ENCODE assay signal across 8 cellular contexts in the genomic region with DNA sequence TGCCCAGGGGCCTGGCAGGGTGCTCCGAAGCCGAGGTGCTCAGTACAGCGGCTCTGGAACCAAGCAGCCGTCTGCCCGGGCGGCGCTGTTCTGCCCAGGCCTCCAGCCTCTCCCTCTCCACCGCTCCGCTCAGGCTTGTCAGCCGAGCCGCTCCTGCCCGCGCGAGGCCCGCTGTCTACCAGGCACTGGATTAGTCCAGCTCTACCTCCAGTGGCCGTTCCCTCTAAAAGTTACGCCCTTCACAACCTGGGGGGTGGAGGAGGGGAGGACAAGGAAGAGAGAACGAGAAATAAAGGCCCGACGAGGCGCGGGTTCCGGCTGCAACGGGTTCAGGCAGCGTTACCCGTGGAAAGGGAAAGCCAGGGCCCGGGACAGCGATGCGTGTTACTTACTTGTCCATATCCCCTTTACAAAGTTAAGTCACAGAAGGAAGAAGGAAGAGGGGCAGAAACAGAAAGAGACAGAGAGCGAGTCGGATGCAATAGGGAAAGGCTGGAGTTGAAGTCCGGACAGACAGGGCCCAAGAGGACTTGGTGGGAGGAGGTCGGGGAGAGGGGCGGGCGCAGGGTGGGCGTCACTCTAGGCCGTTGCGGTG. TPM values are rescaled to one million over a fixed set of nuclear protein-coding genes. Genes with fewer than 3 reads are reported as not detected.
DNase-seq lines count a peak whose midpoint lies in the region; ATAC-seq and TF ChIP-seq lines count a peak whose summit lies in the region.

No MANE protein-coding gene starts in this region.

- DNase-seq in A673 (ENCODE audit: low spot score) (peak; percentile 31), adipocyte (ENCODE audit: low read depth) (peak; percentile 48), left colon (peak in 1 of 2 donors; percentile 41), vagina (ENCODE audit: extremely low spot score in 2 of 2) (no peak), HPDE6-E6E7 (ENCODE audit: extremely low spot score) (no peak)

- H3K4me1 ChIP-seq in A673 (ENCODE audit: insufficient read depth, low read length, poor library complexity, severe bottlenecking) (peaks cover 5% of the 10 kb centered on the region), adipocyte (ENCODE audit: control insufficient read depth, insufficient read depth, low read length) (no peaks in the 10 kb centered on the region), vagina (peaks cover 30% of the 10 kb centered on the region)

- POLR2A ChIA-PET in A673 (lab: Charles Lee; ENCODE audit: low non-redundant PET): no interaction called here

- H3K27me3 ChIP-seq in A673 (replicated peaks; ENCODE audit: insufficient read depth, low read depth, low read length, poor library complexity) (peaks cover 100% of the 10 kb centered on the region), adipocyte (replicated peaks; ENCODE audit: control insufficient read depth, insufficient read depth, low read length) (peaks cover 75% of the 10 kb centered on the region), vagina (peaks cover 8% of the 10 kb centered on the region)

- intact Hi-C loops in A673 (cut with micrococcal nuclease; ENCODE audit: unreplicated experiment): loop anchor here (10.0 kb wide), 2 partner anchors 1221 to 1301 kb away; no protein-coding TSS in a partner anchor
- intact Hi-C loops in left colon (cut with DNase I, micrococcal nuclease): no loop called here
- intact Hi-C loops in vagina (cut with DNase I): loop anchor here (5.0 kb wide), 1 partner anchor 1498 kb away; no protein-coding TSS in a partner anchor

- H3K36me3 ChIP-seq in A673 (ENCODE audit: insufficient read depth, low read length, poor library complexity, severe bottlenecking) (no peaks in the 10 kb centered on the region), adipocyte (ENCODE audit: control insufficient read depth, insufficient read depth, low read length, severe bottlenecking) (no peaks in the 10 kb centered on the region), vagina (no peaks in the 10 kb centered on the region)

- BruUV-seq in A673 (replicated peaks; lab: Mats Ljungman, UMichigan): no TSS peak

- TF ChIP-seq POLR2A in vagina (IDR thresholded peaks at IDR 0.05) (no peak), GM18505 (IDR thresholded peaks at IDR 0.05; ENCODE audit: borderline replicate concordance, extremely low read depth, insufficient read depth, insufficient read length) (no peak)

- CTCF ChIA-PET in A673 (lab: Charles Lee): no interaction called here

- no peak; the same call in 1 of the 2 replicates for TF ChIP-seq CTCF in A673 (conservative IDR thresholded peaks at IDR 0.05; ENCODE audit: low read depth, low read length)
- no peak for TF ChIP-seq CTCF in vagina (IDR thresholded peaks at IDR 0.05)

- H3K9me3 ChIP-seq in A673 (ENCODE audit: low read depth, low read length, poor library complexity, severe bottlenecking): no peaks in the 10 kb centered on the region
- no peaks in the 10 kb centered on the region for H3K9me3 ChIP-seq in adipocyte (ENCODE audit: control insufficient read depth, low read length)
- no peaks in the 10 kb centered on the region for H3K9me3 ChIP-seq in vagina

- no peak overlapping the region for H3K9ac ChIP-seq in adipocyte (ENCODE audit: low read length)

- H3K4me3 ChIP-seq in A673 (ENCODE audit: low read depth, low read length, poor library complexity, severe bottlenecking): no peak overlapping the region
- peak overlapping the region; percentile 66 for H3K4me3 ChIP-seq in adipocyte (ENCODE audit: low read length)
- H3K4me3 ChIP-seq in vagina: peak overlapping the region; percentile 31 to 39

- H3K27ac ChIP-seq in A673 (ENCODE audit: low read depth, low read length, poor library complexity, severe bottlenecking) (no peak overlapping the region), vagina (no peak overlapping the region)

- ATAC-seq in GM19438 (IDR thresholded peaks at IDR 0.05; ENCODE audit: low read depth, unreplicated experiment) (peak; percentile 61), left colon (peak; percentile 79), HG03442 (IDR thresholded peaks at IDR 0.05; ENCODE audit: unreplicated experiment) (no peak), GM18505 (IDR thresholded peaks at IDR 0.05; ENCODE audit: unreplicated experiment) (no peak)

RNA-seq across cellular contexts. Expression of a gene that starts 2.9 kb away (rescaled TPM):
- total RNA-seq in A673 (2021) (not detected in 2 replicates), left colon (not detected), vagina (2.9 TPM)

Comparison
In these comparisons a context has a peak if more than half of its experiments do, and no peak if none do; other contexts are left out.
1. DNase-seq: peak in A673 (single experiment) and adipocyte (single experiment); none in vagina (0 of 2) and HPDE6-E6E7 (single experiment).
2. ATAC-seq: peak in GM19438 (single experiment) and left colon (single experiment); none in HG03442 (single experiment) and GM18505 (single experiment).
3. intact Hi-C loops: an anchor here in A673 (10.0 kb wide) and vagina (5.0 kb wide); none called in left colon.